In the genomic region with DNA sequence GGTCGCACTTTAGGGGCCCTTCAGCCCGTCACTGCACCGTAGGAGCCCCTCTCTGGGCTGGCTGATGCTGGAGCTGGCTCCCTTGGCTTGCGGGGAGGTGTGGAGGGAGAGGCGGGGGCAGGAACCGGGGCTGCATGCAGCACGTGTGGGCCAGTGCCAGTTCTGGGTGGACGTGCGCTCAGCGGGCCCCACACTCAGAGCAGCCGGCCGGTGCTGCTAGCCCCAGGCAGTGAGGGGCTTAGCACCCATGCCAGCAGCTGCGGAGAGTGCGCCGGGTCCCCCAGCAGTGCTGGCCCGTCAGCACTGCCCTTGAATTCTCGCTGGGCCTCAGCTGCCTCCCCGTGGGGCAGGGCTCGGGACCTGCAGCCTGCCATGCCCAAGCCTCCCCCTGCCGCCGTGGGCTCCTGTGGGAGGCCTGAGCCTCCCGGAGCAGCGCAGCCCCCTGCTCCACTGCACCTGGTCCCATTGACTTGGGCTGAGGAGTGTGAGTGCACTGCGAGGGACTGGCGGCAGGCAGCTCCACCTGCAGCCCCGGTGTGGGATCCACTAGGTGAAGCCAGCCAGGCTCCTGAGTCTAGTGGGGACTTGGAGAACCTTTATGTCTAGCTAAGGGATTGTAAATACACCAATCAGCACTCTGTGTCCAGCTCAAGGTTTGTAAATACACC, we compare ENCODE assay signal across 26 cellular contexts.
"Had no signal": no experiment of that assay in that cellular context is flagged by ENCODE, and none has a peak within 500 bp of the region (broad histone marks: within the 10 kb centered on the region; RNA-seq: fewer than 3 reads in every experiment).

No MANE protein-coding gene starts in this region.

- FAIRE-seq: keratinocyte, urothelium cell line had no signal

- H3K9me3 ChIP-seq: ovary, right lobe of liver, thoracic aorta, tibial artery, upper lobe of right lung had no signal

- H3K4me1 ChIP-seq: left lung, neural progenitor cell, right atrium auricular region, tibial artery, upper lobe of right lung had no signal

- H3K4me3 ChIP-seq: left lung, lung, neural progenitor cell, ovary, right atrium auricular region, right lobe of liver, smooth muscle cell, stomach, thoracic aorta, tibial artery, upper lobe of right lung had no signal

- DNase-seq: hippocampal formation; left colon; mesendoderm; naive B cell; natural killer cell; nephron progenitor cell; ovary; right lobe of liver; stimulated activated CD4-positive, alpha-beta T cell treated with anti-CD3 and anti-CD28 coated beads, Interleukin-12 subunit alpha, Interleukin-12 subunit beta, amount 100 ng/mL, for 4 hours; stimulated activated CD4-positive, alpha-beta T cell treated with anti-CD3 and anti-CD28 coated beads, Interleukin-15, amount 100 ng/mL, for 24 hours; stimulated activated CD4-positive, alpha-beta T cell treated with anti-CD3 and anti-CD28 coated beads, Interleukin-2, amount 100 ng/mL, for 24 hours; stimulated activated CD4-positive, alpha-beta T cell treated with anti-CD3 and anti-CD28 coated beads, Interleukin-4, amount 100 ng/mL, for 1 hour; stimulated activated naive B cell treated with anti-CD40 and anti-IgM and Interleukin-4, amounts not matched to agents 10 μg/mL and 1 μg/mL and 100 μg/mL, for 72 hours; stimulated activated naive CD8-positive, alpha-beta T cell treated with anti-CD3 and anti-CD28 coated beads, Interleukin-15, Interleukin-2, amounts not matched to agents 100 U/mL and 50 U/mL, for 24 hours; stomach; tibial artery; trophoblast cell; upper lobe of right lung had no signal

- ATAC-seq: left colon; left lung; natural killer cell; right lobe of liver; stimulated activated naive B cell treated with anti-CD40 and anti-IgM and Interleukin-4, amounts not matched to agents 10 μg/mL and 1 μg/mL and 100 μg/mL, for 72 hours; stimulated activated naive CD8-positive, alpha-beta T cell treated with anti-CD3 and anti-CD28 coated beads, Interleukin-15, Interleukin-2, amounts not matched to agents 100 U/mL and 50 U/mL, for 24 hours; upper lobe of right lung had no signal

- H3K27me3 ChIP-seq: left lung, neural progenitor cell, ovary, right atrium auricular region, right lobe of liver, stomach, tibial artery, upper lobe of right lung had no signal

- H3K9ac ChIP-seq: neural progenitor cell had no signal

- H3K27ac ChIP-seq: left lung, neural progenitor cell, ovary, right atrium auricular region, right lobe of liver, stomach, thoracic aorta, tibial artery, upper lobe of right lung had no signal

- H3K36me3 ChIP-seq: left lung, neural progenitor cell, ovary, right atrium auricular region, right lobe of liver, stomach, thoracic aorta, tibial artery, upper lobe of right lung had no signal
